Comparison of ENCODE assay signal across 2 cellular contexts in genomic region chr12:133105620-133106019, GRCh38.
TF ChIP-seq lines count a peak whose summit lies in the region.

No MANE protein-coding gene starts in this region.

TF ChIP-seq in liver, 16 proteins besides CTCF, POLR2A, EP300 and RAD21:
- TF ChIP-seq JUND (IDR thresholded peaks at IDR 0.05) (no peak), EGR1 (IDR thresholded peaks at IDR 0.05; ENCODE audit: low read depth in 2 of 2) (no peak), GABPA (IDR thresholded peaks at IDR 0.05 in 1 of 2, conservative IDR thresholded peaks at IDR 0.05 in 1 of 2) (no peak), REST (IDR thresholded peaks at IDR 0.05) (no peak), HNF4G (IDR thresholded peaks at IDR 0.05) (no peak), ATF3 (IDR thresholded peaks at IDR 0.05) (no peak), HNF4A (conservative IDR thresholded peaks at IDR 0.05) (no peak), MAX (IDR thresholded peaks at IDR 0.05) (no peak)

TF ChIP-seq in HepG2, 621 proteins besides CTCF, POLR2A, EP300 and RAD21:
- no peak for TF ChIP-seq ZNF709 (CRISPR knock-in tag; IDR thresholded peaks at IDR 0.05)
- TF ChIP-seq NFATC3 (CRISPR knock-in tag; IDR thresholded peaks at IDR 0.05) = no peak
- TF ChIP-seq HCFC1 (IDR thresholded peaks at IDR 0.05; ENCODE audit: low read depth, low read length) = no peak
- TF ChIP-seq FOXA3 (CRISPR knock-in tag; IDR thresholded peaks at IDR 0.05) = no peak
- no peak for TF ChIP-seq MLXIP (CRISPR knock-in tag; IDR thresholded peaks at IDR 0.05; ENCODE audit: borderline replicate concordance)
- no peak for TF ChIP-seq ZFP91 (CRISPR knock-in tag; IDR thresholded peaks at IDR 0.05; ENCODE audit: borderline replicate concordance)
- TF ChIP-seq ZNF18 (CRISPR knock-in tag; IDR thresholded peaks at IDR 0.05; ENCODE audit: insufficient replicate concordance) = no peak
- TF ChIP-seq TFE3 (CRISPR knock-in tag; IDR thresholded peaks at IDR 0.05) = no peak
- TF ChIP-seq CENPBD1 (CRISPR knock-in tag; IDR thresholded peaks at IDR 0.05; ENCODE audit: borderline replicate concordance, low read depth) = no peak
- TF ChIP-seq ZBTB7B (CRISPR knock-in tag; IDR thresholded peaks at IDR 0.05) = no peak
- no peak for TF ChIP-seq CEBPG (CRISPR knock-in tag; IDR thresholded peaks at IDR 0.05)
TF ChIP-seq in HepG2: peak in this region for 0.
